Comparison of ENCODE assay signal across 12 cellular contexts in the genomic region with DNA sequence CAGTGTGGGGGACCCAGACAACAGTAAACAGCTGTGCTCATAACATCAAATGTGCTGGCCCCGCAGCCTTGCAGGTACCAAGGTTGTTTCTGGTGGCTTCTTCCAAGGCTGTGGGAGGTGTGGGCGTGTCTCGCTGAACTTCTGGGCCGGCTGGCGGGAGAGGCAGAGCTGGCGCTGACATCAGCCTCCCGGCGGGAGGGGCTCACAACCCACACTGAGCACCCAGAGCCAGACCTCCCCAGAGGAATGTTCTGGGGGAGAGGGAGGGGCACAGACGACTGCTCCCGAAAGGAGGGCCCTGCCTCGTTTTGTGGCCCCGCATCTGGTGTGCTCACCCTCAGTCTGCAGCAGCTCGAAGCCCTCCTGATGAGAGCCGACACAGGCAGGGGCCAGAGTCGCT. TPM values are rescaled to one million over a fixed set of nuclear protein-coding genes. Genes with fewer than 3 reads are reported as not detected.
A peak's percentile ranks its signal among the peaks of the same experiment; 100 is the strongest.
DNase-seq lines count a peak whose midpoint lies in the region; ATAC-seq and TF ChIP-seq lines count a peak whose summit lies in the region.
"Had no signal": no experiment of that assay in that cellular context is flagged by ENCODE, and none has a peak within 500 bp of the region (broad histone marks: within the 10 kb centered on the region; RNA-seq: fewer than 3 reads in every experiment).

No MANE protein-coding gene starts in this region.

- intact Hi-C loops in heart right ventricle (cut with DNase I): no loop called here

- TF ChIP-seq CTCF in heart right ventricle (IDR thresholded peaks at IDR 0.05): no peak

- no peak overlapping the region for H3K27ac Mint-ChIP-seq in activated T-cell treated with anti-CD3 and anti-CD28 coated beads, Interleukin-2, amount 50 U/mL, for 24 hours

- no peaks in the 10 kb centered on the region for H3K27me3 ChIP-seq in NT2/D1 (ENCODE audit: insufficient read depth, insufficient read length)
- no peaks in the 10 kb centered on the region for H3K27me3 ChIP-seq in heart right ventricle
- H3K27me3 ChIP-seq in rectal smooth muscle tissue (ENCODE audit: control insufficient read depth, insufficient read depth, low read length): no peaks in the 10 kb centered on the region
- H3K27me3 ChIP-seq: tibial nerve had no signal

- H3K9ac ChIP-seq in NT2/D1 (ENCODE audit: insufficient read length, low read depth) (peak overlapping the region; percentile 34), rectal smooth muscle tissue (ENCODE audit: low read length) (no peak overlapping the region)

- no peaks in the 10 kb centered on the region for H3K9me3 Mint-ChIP-seq in activated T-cell treated with anti-CD3 and anti-CD28 coated beads, Interleukin-2, amount 50 U/mL, for 24 hours

- DNase-seq in DMS 273 (lab: John Stamatoyannopoulos, UW; ENCODE audit: unreplicated experiment): peak; percentile 53
- no peak for DNase-seq in DMS 273 treated with DMSO at 0.1 percent for 48 hours (lab: John Stamatoyannopoulos, UW)
- DNase-seq in NT2/D1 (ENCODE audit: low read depth, low spot score): no peak
- DNase-seq in heart right ventricle: no peak
- DNase-seq in MV-4-11 (lab: John Stamatoyannopoulos, UW): no peak
- no peak for DNase-seq in activated T-cell treated with anti-CD3 and anti-CD28 coated beads, Interleukin-2, amount 50 U/mL, for 24 hours
- no peak for DNase-seq in Kasumi-1 (lab: John Stamatoyannopoulos, UW)
- DNase-seq: stimulated activated CD4-positive, alpha-beta T cell treated with anti-CD3 and anti-CD28 coated beads, Interleukin-2, amount 100 ng/mL, for 24 hours had no signal

- no peaks in the 10 kb centered on the region for H3K36me3 Mint-ChIP-seq in activated T-cell treated with anti-CD3 and anti-CD28 coated beads, Interleukin-2, amount 50 U/mL, for 24 hours (ENCODE audit: low read depth)

- H3K9me3 ChIP-seq in NT2/D1 (ENCODE audit: insufficient read depth, low read length) (no peaks in the 10 kb centered on the region), heart right ventricle (no peaks in the 10 kb centered on the region)
- H3K9me3 ChIP-seq: tibial nerve had no signal

- no peak overlapping the region for H3K4me3 Mint-ChIP-seq in activated T-cell treated with anti-CD3 and anti-CD28 coated beads, Interleukin-2, amount 50 U/mL, for 24 hours

- H3K4me1 ChIP-seq in NT2/D1 (ENCODE audit: insufficient read depth, insufficient read length) (peaks cover 6% of the 10 kb centered on the region), heart right ventricle (peaks cover 22 to 63% (median 38%) of the 10 kb centered on the region in 9 donors), rectal smooth muscle tissue (ENCODE audit: control insufficient read depth, insufficient read depth, low read length) (peaks cover 5% of the 10 kb centered on the region)

- H3K4me3 ChIP-seq in NT2/D1 (ENCODE audit: insufficient read length, low read depth): no peak overlapping the region
- no peak overlapping the region for H3K4me3 ChIP-seq in heart right ventricle
- H3K4me3 ChIP-seq in rectal smooth muscle tissue (ENCODE audit: low read length): no peak overlapping the region
- H3K4me3 ChIP-seq: tibial nerve had no signal

- H3K27me3 Mint-ChIP-seq in activated T-cell treated with anti-CD3 and anti-CD28 coated beads, Interleukin-2, amount 50 U/mL, for 24 hours: no peaks in the 10 kb centered on the region

- H3K36me3 ChIP-seq in NT2/D1 (ENCODE audit: insufficient read depth, insufficient read length, low read length) (no peaks in the 10 kb centered on the region), heart right ventricle (no peaks in the 10 kb centered on the region), rectal smooth muscle tissue (ENCODE audit: control insufficient read depth, insufficient read depth, low read length) (no peaks in the 10 kb centered on the region)
- H3K36me3 ChIP-seq: tibial nerve had no signal

- peak in 7 of 8 donors; percentile 12 to 68 (median 35) for ATAC-seq in heart right ventricle

- WGBS in heart right ventricle, 2 donors: 44 to 51% methylated on average over 15 of the region's 15 CpGs

- peaks cover 7% of the 10 kb centered on the region for H3K4me1 Mint-ChIP-seq in activated T-cell treated with anti-CD3 and anti-CD28 coated beads, Interleukin-2, amount 50 U/mL, for 24 hours (ENCODE audit: low read depth)

- peak overlapping the region in 7 of 10 donors; percentile 18 to 69 (median 59) for H3K27ac ChIP-seq in heart right ventricle
- peak overlapping the region; percentile 11 for H3K27ac ChIP-seq in rectal smooth muscle tissue (ENCODE audit: low read depth, low read length)
- H3K27ac ChIP-seq: 22Rv1, epithelial cell of prostate, tibial nerve had no signal

RNA-seq across cellular contexts. Expression of a gene that starts 6.9 kb away (rescaled TPM):
- total RNA-seq in heart right ventricle: 100 to 1,000 TPM; 122 to 208 (median 146) TPM
- polyA plus RNA-seq in heart right ventricle: 100 to 1,000 TPM in 1 of 2 donors, 10 to 100 TPM in 1; 36.3 to 145 TPM
